Comparison of ENCODE assay signal across 1 cellular context in genomic region chr1:2546515-2547209, GRCh38.
TF ChIP-seq lines count a peak whose summit lies in the region.

No MANE protein-coding gene starts in this region.

TF ChIP-seq in GM12878, 131 proteins besides CTCF, POLR2A, EP300 and RAD21 (continues in another document):
- TF ChIP-seq EED (IDR thresholded peaks at IDR 0.05; ENCODE audit: low read depth) (peak; percentile 52), ZZZ3 (IDR thresholded peaks at IDR 0.05; ENCODE audit: control insufficient read depth, insufficient read length, low read depth) (no peak), MEF2B (IDR thresholded peaks at IDR 0.05; ENCODE audit: partially characterized antibody, poor library complexity, severe bottlenecking) (peak; percentile 33), SMAD5 (IDR thresholded peaks at IDR 0.05; ENCODE audit: low read depth) (no peak), E2F8 (IDR thresholded peaks at IDR 0.05; ENCODE audit: low read depth, partially characterized antibody) (no peak), TAF1 (IDR thresholded peaks at IDR 0.05; ENCODE audit: borderline replicate concordance, low read depth, low read length) (no peak), USF1 (IDR thresholded peaks at IDR 0.05; ENCODE audit: borderline replicate concordance, extremely low read length, insufficient read depth, low read depth, low read length) (no peak), BCL11A (IDR thresholded peaks at IDR 0.05; ENCODE audit: low read depth, low read length) (no peak), HSF1 (IDR thresholded peaks at IDR 0.05; ENCODE audit: low read depth, low read length) (no peak), CUX1 (IDR thresholded peaks at IDR 0.05; ENCODE audit: insufficient replicate concordance, low read depth, low read length) (no peak), TARDBP (IDR thresholded peaks at IDR 0.05; ENCODE audit: borderline replicate concordance) (no peak), NFXL1 (IDR thresholded peaks at IDR 0.05; ENCODE audit: borderline replicate concordance) (no peak), NKRF (conservative IDR thresholded peaks at IDR 0.05) (peak; percentile 49; the same call in 1 of the 2 replicates), ZNF622 (IDR thresholded peaks at IDR 0.05) (no peak), ELK1 (IDR thresholded peaks at IDR 0.05; ENCODE audit: low read depth, low read length) (no peak), ZNF274 (IDR thresholded peaks at IDR 0.05; ENCODE audit: insufficient read depth, insufficient read length) (no peak), SUZ12 (IDR thresholded peaks at IDR 0.05; ENCODE audit: unreplicated experiment) (no peak), SUPT20H (IDR thresholded peaks at IDR 0.05; ENCODE audit: borderline replicate concordance, control insufficient read depth, low read depth, low read length) (no peak), SIN3A (IDR thresholded peaks at IDR 0.05; ENCODE audit: low read depth, low read length) (no peak; the same call in 1 of the 2 replicates), RFX5 (IDR thresholded peaks at IDR 0.05; ENCODE audit: low read depth, low read length) (no peak), REST (IDR thresholded peaks at IDR 0.05; ENCODE audit: low read depth, low read length) (no peak), CEBPZ (IDR thresholded peaks at IDR 0.05; ENCODE audit: low read depth, low read length) (no peak), ZSCAN29 (IDR thresholded peaks at IDR 0.05) (no peak), NR2C1 (IDR thresholded peaks at IDR 0.05) (no peak), FOS (IDR thresholded peaks at IDR 0.05; ENCODE audit: borderline replicate concordance, extremely low read depth, insufficient read length) (no peak), GABPA (IDR thresholded peaks at IDR 0.05; ENCODE audit: low read depth) (no peak), PKNOX1 (IDR thresholded peaks at IDR 0.05) (no peak), SMC3 (IDR thresholded peaks at IDR 0.05; ENCODE audit: borderline replicate concordance, low read length) (no peak)
